In genomic region chr2:618005-618404, GRCh38 we compare ENCODE assay signal across 28 cellular contexts.
"Had no signal": no experiment of that assay in that cellular context is flagged by ENCODE, and none has a peak within 500 bp of the region (broad histone marks: within the 10 kb centered on the region; RNA-seq: fewer than 3 reads in every experiment).

No MANE protein-coding gene starts in this region.

- H3K4me1 Mint-ChIP-seq: stimulated activated effector memory CD8-positive, alpha-beta T cell treated with anti-CD3 and anti-CD28 coated beads, Interleukin-12 subunit alpha, Interleukin-12 subunit beta, amount 100 ng/mL, for 72 hours; stimulated activated memory B cell treated with anti-CD40 and anti-IgM and Interleukin-4, amounts not matched to agents 10 μg/mL and 1 μg/mL and 100 μg/mL, for 72 hours; stimulated activated naive B cell treated with anti-CD40 and anti-IgM and Interleukin-4, amounts not matched to agents 10 μg/mL and 1 μg/mL and 100 μg/mL, for 72 hours; stimulated activated naive CD8-positive, alpha-beta T cell treated with anti-CD3 and anti-CD28 coated beads, Interleukin-15, amount 100 ng/mL, for 72 hours had no signal

- H3K36me3 Mint-ChIP-seq: stimulated activated effector memory CD8-positive, alpha-beta T cell treated with anti-CD3 and anti-CD28 coated beads, Interleukin-12 subunit alpha, Interleukin-12 subunit beta, amount 100 ng/mL, for 72 hours; stimulated activated memory B cell treated with anti-CD40 and anti-IgM and Interleukin-4, amounts not matched to agents 10 μg/mL and 1 μg/mL and 100 μg/mL, for 72 hours; stimulated activated naive B cell treated with anti-CD40 and anti-IgM and Interleukin-4, amounts not matched to agents 10 μg/mL and 1 μg/mL and 100 μg/mL, for 72 hours; type B pancreatic cell had no signal

- H3K4me1 ChIP-seq: stomach, suprapubic skin, testis, tibial artery, tibial nerve, transverse colon, upper lobe of left lung, upper lobe of right lung, uterus, vagina had no signal

- H3K27me3 Mint-ChIP-seq: type B pancreatic cell had no signal

- ATAC-seq: stimulated activated effector memory CD8-positive, alpha-beta T cell treated with anti-CD3 and anti-CD28 coated beads, Interleukin-12 subunit alpha, Interleukin-12 subunit beta, amount 100 ng/mL, for 72 hours; stimulated activated memory B cell treated with anti-CD40 and anti-IgM and Interleukin-4, amounts not matched to agents 10 μg/mL and 1 μg/mL and 100 μg/mL, for 72 hours; stimulated activated naive B cell treated with anti-CD40 and anti-IgM and Interleukin-4, amounts not matched to agents 10 μg/mL and 1 μg/mL and 100 μg/mL, for 72 hours; stimulated activated naive CD8-positive, alpha-beta T cell treated with anti-CD3 and anti-CD28 coated beads, Interleukin-15, amount 100 ng/mL, for 72 hours; stimulated activated naive CD8-positive, alpha-beta T cell treated with anti-CD3 and anti-CD28 coated beads, Interleukin-15, Interleukin-2, amounts not matched to agents 100 U/mL and 50 U/mL, for 24 hours; upper lobe of right lung had no signal

- H3K36me3 ChIP-seq: stomach, suprapubic skin, thoracic aorta, thyroid gland, tibial artery, tibial nerve, transverse colon, upper lobe of left lung, upper lobe of right lung, uterus, vagina had no signal

- H3K4me3 ChIP-seq: stomach, suprapubic skin, testis, thoracic aorta, thyroid gland, tibial artery, tibial nerve, transverse colon, upper lobe of left lung, upper lobe of right lung, uterus, vagina had no signal

- H3K27ac ChIP-seq: stomach, suprapubic skin, testis, thoracic aorta, thyroid gland, tibial artery, tibial nerve, transverse colon, upper lobe of left lung, upper lobe of right lung, uterus, vagina had no signal

- H3K9me3 ChIP-seq: suprapubic skin, testis, thyroid gland, transverse colon, upper lobe of right lung, uterus, vagina had no signal

- FAIRE-seq: urothelium cell line had no signal

- H3K9me3 Mint-ChIP-seq: type B pancreatic cell had no signal

- DNase-seq: stimulated activated CD4-positive, alpha-beta T cell treated with anti-CD3 and anti-CD28 coated beads, Interleukin-2, amount 100 ng/mL, for 48 hours; stimulated activated CD4-positive, alpha-beta T cell treated with anti-CD3 and anti-CD28 coated beads, Interleukin-4, amount 100 ng/mL, for 1 hour; stimulated activated CD4-positive, alpha-beta T cell treated with anti-CD3 and anti-CD28 coated beads, Interleukin-4, amount 100 ng/mL, for 24 hours; stimulated activated CD4-positive, alpha-beta T cell treated with anti-CD3 and anti-CD28 coated beads, Interleukin-4, amount 100 ng/mL, for 4 hours; stimulated activated naive B cell treated with anti-CD40 and anti-IgM and Interleukin-4, amounts not matched to agents 10 μg/mL and 1 μg/mL and 100 μg/mL, for 72 hours; stimulated activated naive CD4-positive, alpha-beta T cell; stimulated activated naive CD4-positive, alpha-beta T cell treated with Interleukin-2 at 50 U/mL for 16 hours; stimulated activated naive CD8-positive, alpha-beta T cell treated with anti-CD3 and anti-CD28 coated beads, Interleukin-15, amount 100 ng/mL, for 72 hours; stimulated activated naive CD8-positive, alpha-beta T cell treated with anti-CD3 and anti-CD28 coated beads, Interleukin-15, Interleukin-2, amounts not matched to agents 100 U/mL and 50 U/mL, for 24 hours; stomach; substantia nigra; testis; thyroid gland; tibial artery; transverse colon; trophoblast cell; upper lobe of left lung; upper lobe of right lung; uterus had no signal

- H3K4me3 Mint-ChIP-seq: stimulated activated effector memory CD8-positive, alpha-beta T cell treated with anti-CD3 and anti-CD28 coated beads, Interleukin-12 subunit alpha, Interleukin-12 subunit beta, amount 100 ng/mL, for 72 hours; stimulated activated memory B cell treated with anti-CD40 and anti-IgM and Interleukin-4, amounts not matched to agents 10 μg/mL and 1 μg/mL and 100 μg/mL, for 72 hours; stimulated activated naive B cell treated with anti-CD40 and anti-IgM and Interleukin-4, amounts not matched to agents 10 μg/mL and 1 μg/mL and 100 μg/mL, for 72 hours; stimulated activated naive CD8-positive, alpha-beta T cell treated with anti-CD3 and anti-CD28 coated beads, Interleukin-15, amount 100 ng/mL, for 72 hours; stimulated activated naive CD8-positive, alpha-beta T cell treated with anti-CD3 and anti-CD28 coated beads, Interleukin-15, Interleukin-2, amounts not matched to agents 100 ng/mL and 50 ng/mL, for 24 hours; type B pancreatic cell had no signal

- H3K27ac Mint-ChIP-seq: stimulated activated effector memory CD8-positive, alpha-beta T cell treated with anti-CD3 and anti-CD28 coated beads, Interleukin-12 subunit alpha, Interleukin-12 subunit beta, amount 100 ng/mL, for 72 hours; stimulated activated memory B cell treated with anti-CD40 and anti-IgM and Interleukin-4, amounts not matched to agents 10 μg/mL and 1 μg/mL and 100 μg/mL, for 72 hours; stimulated activated naive B cell treated with anti-CD40 and anti-IgM and Interleukin-4, amounts not matched to agents 10 μg/mL and 1 μg/mL and 100 μg/mL, for 72 hours; stimulated activated naive CD8-positive, alpha-beta T cell treated with anti-CD3 and anti-CD28 coated beads, Interleukin-15, amount 100 ng/mL, for 72 hours; stimulated activated naive CD8-positive, alpha-beta T cell treated with anti-CD3 and anti-CD28 coated beads, Interleukin-15, Interleukin-2, amounts not matched to agents 100 ng/mL and 50 ng/mL, for 24 hours; type B pancreatic cell had no signal

- H3K27me3 ChIP-seq: stomach, suprapubic skin, testis, thyroid gland, tibial artery, tibial nerve, transverse colon, upper lobe of left lung, upper lobe of right lung, uterus, vagina had no signal
